In the genomic region with DNA sequence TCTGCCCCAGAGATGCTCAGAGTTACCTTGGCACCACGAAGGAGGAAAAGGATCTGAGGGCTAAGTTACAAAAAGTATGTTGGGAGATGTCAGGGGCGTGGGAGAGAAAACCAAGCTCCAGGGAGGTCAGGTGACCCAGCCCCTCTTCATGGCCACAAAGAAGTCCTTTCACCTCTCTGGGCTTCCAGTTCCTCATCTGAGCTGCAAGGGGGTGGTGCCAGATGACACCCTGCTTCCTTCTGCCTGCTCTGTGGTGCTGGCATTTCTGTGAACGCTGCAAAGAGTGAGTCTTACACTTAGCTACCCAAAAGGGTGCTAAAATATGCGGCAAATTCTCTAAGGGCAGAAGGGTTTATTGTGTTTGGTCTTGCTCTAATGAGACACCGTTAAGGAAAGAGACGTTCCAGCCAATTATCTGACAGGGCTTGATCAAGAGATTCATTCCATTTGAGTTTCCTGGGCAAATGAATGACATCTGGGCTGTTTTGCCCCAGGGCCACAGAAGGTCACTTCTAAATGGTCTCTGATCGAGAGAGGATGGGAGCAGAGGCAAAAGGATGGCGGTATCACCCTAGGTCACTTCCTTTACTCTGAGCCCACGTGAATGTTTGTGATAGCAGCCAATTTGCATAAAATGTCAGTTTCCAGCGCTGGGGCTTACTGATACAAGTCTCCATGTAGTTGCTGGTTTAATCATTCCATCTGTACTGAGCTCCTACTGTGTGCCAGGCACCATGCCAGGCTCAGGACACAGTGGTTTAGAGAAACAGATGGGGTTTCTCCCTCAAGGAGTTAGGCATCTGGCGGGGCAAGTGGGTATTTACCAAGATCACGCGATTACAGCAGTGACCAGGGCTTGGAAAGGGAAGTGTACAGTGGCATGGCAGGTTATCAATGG, we compare ENCODE assay signal across 12 cellular contexts.
DNase-seq lines count a peak whose midpoint lies in the region; ATAC-seq and TF ChIP-seq lines count a peak whose summit lies in the region.
"Had no signal": no experiment of that assay in that cellular context is flagged by ENCODE, and none has a peak within 500 bp of the region (broad histone marks: within the 10 kb centered on the region; RNA-seq: fewer than 3 reads in every experiment).

No MANE protein-coding gene starts in this region.

- TF ChIP-seq CTCF in SK-N-SH (IDR thresholded peaks at IDR 0.05), result no peak
- TF ChIP-seq CTCF in upper lobe of right lung (IDR thresholded peaks at IDR 0.05), result no peak
- TF ChIP-seq CTCF in lower leg skin (IDR thresholded peaks at IDR 0.05), result no peak

- H3K36me3 ChIP-seq in SK-N-SH (replicated peaks in 1 of 2; ENCODE audit: control insufficient read depth in 1 of 2, insufficient read depth in 2 of 2, low read length in 1 of 2) (peaks cover 13 to 40% of the 10 kb centered on the region in 2 experiments), upper lobe of right lung (peaks cover 23% of the 10 kb centered on the region)
- H3K36me3 ChIP-seq: colonic mucosa, HAP-1 had no signal

- H3K9me3 ChIP-seq in SK-N-SH (no peaks in the 10 kb centered on the region), upper lobe of right lung (no peaks in the 10 kb centered on the region)
- H3K9me3 ChIP-seq: colonic mucosa, HAP-1, thyroid gland had no signal

- H2AFZ ChIP-seq in SK-N-SH (ENCODE audit: low read depth), result no peak overlapping the region

- no peaks in the 10 kb centered on the region for H3K9me2 ChIP-seq in SK-N-SH

- H3K4me2 ChIP-seq in SK-N-SH, result no peak overlapping the region

- peaks cover 0 to 17% of the 10 kb centered on the region in 2 experiments; a peak in 1 of 4 replicates for H3K4me1 ChIP-seq in SK-N-SH (ENCODE audit: control insufficient read depth in 1 of 2, insufficient read depth in 2 of 2, low read depth in 1 of 2, low read length in 1 of 2)
- no peaks in the 10 kb centered on the region for H3K4me1 ChIP-seq in upper lobe of right lung
- H3K4me1 ChIP-seq: colonic mucosa, HAP-1 had no signal

- CTCF ChIA-PET in SK-N-SH (lab: Yijun Ruan, JAX), result interaction anchor here (0.8 to 1.5 kb wide), 4 partner anchors 11 to 120 kb away, joined by 3 to 5 read pairs (median 3); no protein-coding TSS in a partner anchor

- H3K4me3 ChIP-seq in SK-N-SH (ENCODE audit: low read depth in 2 of 2, low read length in 1 of 2), result no peak overlapping the region
- H3K4me3 ChIP-seq in upper lobe of right lung, result no peak overlapping the region
- no peak overlapping the region for H3K4me3 ChIP-seq in lower leg skin (ENCODE audit: low read depth, poor library complexity, severe bottlenecking)
- H3K4me3 ChIP-seq: colonic mucosa, HAP-1, skin epidermis, thyroid gland had no signal

- WGBS in SK-N-SH (ENCODE audit: low lambda C conversion rate), result 75% methylated on average over 12 of the region's 13 CpGs
- WGBS in lower leg skin, 2 donors, result 75 to 78% methylated on average over 13 of the region's 13 CpGs

- peak; percentile 75 for DNase-seq in SK-N-SH
- peak; percentile 61 for DNase-seq in SKM-1 treated with dmso at 0.1 percent for 144 hours (lab: John Stamatoyannopoulos, UW; ENCODE audit: unreplicated experiment)
- DNase-seq in hippocampal formation (lab: John Stamatoyannopoulos, UW), result peak; percentile 31 to 37
- DNase-seq in upper lobe of right lung, result no peak
- DNase-seq in RKO (ENCODE audit: low spot score), result no peak
- no peak for DNase-seq in lower leg skin (ENCODE audit: low spot score in 2 of 2)
- no peak for DNase-seq in 8988T
- DNase-seq: colonic mucosa, thyroid gland had no signal

- no peaks in the 10 kb centered on the region for H3F3A ChIP-seq in SK-N-SH (replicated peaks; ENCODE audit: insufficient read depth)

- H3K9ac ChIP-seq in SK-N-SH, result no peak overlapping the region

- intact Hi-C loops in upper lobe of right lung (cut with DNase I) (no loop called here), lower leg skin (cut with DNase I; ENCODE audit: low total_unique reads) (loop anchor here (2.0 kb wide), 1 partner anchor 41 kb away; no protein-coding TSS in a partner anchor)

- H3K27me3 ChIP-seq in SK-N-SH (ENCODE audit: insufficient read depth) (no peaks in the 10 kb centered on the region), upper lobe of right lung (no peaks in the 10 kb centered on the region)
- H3K27me3 ChIP-seq: colonic mucosa, thyroid gland had no signal

- no peak for TF ChIP-seq POLR2A in lower leg skin (IDR thresholded peaks at IDR 0.05)

- no peak for ATAC-seq in SK-N-SH treated with all-trans-retinoic acid at 6 μM for 48 hours
- peak; percentile 83 for ATAC-seq in upper lobe of right lung

- POLR2A ChIA-PET in SK-N-SH (lab: Yijun Ruan, JAX), result interaction anchor here (0.5 kb wide), 1 partner anchor 187 kb away, joined by 4 read pairs; no protein-coding TSS in a partner anchor

- peak in 1 of 2 experiments; percentile 46; a peak in 2 of 4 replicates for TF ChIP-seq EP300 in SK-N-SH (IDR thresholded peaks at IDR 0.05; ENCODE audit: borderline replicate concordance in 1 of 2, low read depth in 1 of 2, low read length in 1 of 2)

- TF ChIP-seq RAD21 in SK-N-SH (IDR thresholded peaks at IDR 0.05; ENCODE audit: low read length), result no peak

- H3K27ac ChIP-seq in SK-N-SH (ENCODE audit: low read depth in 2 of 2, low read length in 1 of 2) (peak overlapping the region in 1 of 2 experiments; percentile 67; a peak in 2 of 4 replicates), upper lobe of right lung (no peak overlapping the region)
- H3K27ac ChIP-seq: colonic mucosa had no signal

- H4K20me1 ChIP-seq in SK-N-SH (ENCODE audit: insufficient read depth), result no peaks in the 10 kb centered on the region

- H3K79me2 ChIP-seq in SK-N-SH (ENCODE audit: insufficient read depth), result no peaks in the 10 kb centered on the region

TF ChIP-seq in SK-N-SH, 30 proteins besides CTCF, POLR2A, EP300 and RAD21 (continues in another document):
- TF ChIP-seq GABPA (IDR thresholded peaks at IDR 0.05; ENCODE audit: low read depth) (no peak), ELF1 (IDR thresholded peaks at IDR 0.05) (no peak), RCOR1 (IDR thresholded peaks at IDR 0.05; ENCODE audit: low read length) (0 out of 2 replicates have a peak, but pooled peaks have one; percentile 20), MXI1 (IDR thresholded peaks at IDR 0.05; ENCODE audit: low read depth, low read length) (no peak)
- TF ChIP-seq, protein P1, sequence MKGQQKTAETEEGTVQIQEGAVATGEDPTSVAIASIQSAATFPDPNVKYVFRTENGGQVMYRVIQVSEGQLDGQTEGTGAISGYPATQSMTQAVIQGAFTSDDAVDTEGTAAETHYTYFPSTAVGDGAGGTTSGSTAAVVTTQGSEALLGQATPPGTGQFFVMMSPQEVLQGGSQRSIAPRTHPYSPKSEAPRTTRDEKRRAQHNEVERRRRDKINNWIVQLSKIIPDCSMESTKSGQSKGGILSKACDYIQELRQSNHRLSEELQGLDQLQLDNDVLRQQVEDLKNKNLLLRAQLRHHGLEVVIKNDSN (IDR thresholded peaks at IDR 0.05; ENCODE audit: borderline replicate concordance, low read depth), result no peak
- TF ChIP-seq, protein P2, sequence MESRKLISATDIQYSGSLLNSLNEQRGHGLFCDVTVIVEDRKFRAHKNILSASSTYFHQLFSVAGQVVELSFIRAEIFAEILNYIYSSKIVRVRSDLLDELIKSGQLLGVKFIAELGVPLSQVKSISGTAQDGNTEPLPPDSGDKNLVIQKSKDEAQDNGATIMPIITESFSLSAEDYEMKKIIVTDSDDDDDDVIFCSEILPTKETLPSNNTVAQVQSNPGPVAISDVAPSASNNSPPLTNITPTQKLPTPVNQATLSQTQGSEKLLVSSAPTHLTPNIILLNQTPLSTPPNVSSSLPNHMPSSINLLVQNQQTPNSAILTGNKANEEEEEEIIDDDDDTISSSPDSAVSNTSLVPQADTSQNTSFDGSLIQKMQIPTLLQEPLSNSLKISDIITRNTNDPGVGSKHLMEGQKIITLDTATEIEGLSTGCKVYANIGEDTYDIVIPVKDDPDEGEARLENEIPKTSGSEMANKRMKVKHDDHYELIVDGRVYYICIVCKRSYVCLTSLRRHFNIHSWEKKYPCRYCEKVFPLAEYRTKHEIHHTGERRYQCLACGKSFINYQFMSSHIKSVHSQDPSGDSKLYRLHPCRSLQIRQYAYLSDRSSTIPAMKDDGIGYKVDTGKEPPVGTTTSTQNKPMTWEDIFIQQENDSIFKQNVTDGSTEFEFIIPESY (IDR thresholded peaks at IDR 0.05; ENCODE audit: borderline replicate concordance, low read depth), result no peak

TF ChIP-seq in SK-N-SH treated with all-trans-retinoic acid at 6 μM for 48 hours, 23 proteins besides CTCF, POLR2A, EP300 and RAD21 (continues in another document):
- TF ChIP-seq ZNF565 (CRISPR knock-in tag; conservative IDR thresholded peaks at IDR 0.05; ENCODE audit: low read depth) (no peak), ZFP3 (CRISPR knock-in tag; IDR thresholded peaks at IDR 0.05) (no peak), ZC3H10 (CRISPR knock-in tag; IDR thresholded peaks at IDR 0.05) (no peak), BACH2 (CRISPR knock-in tag; IDR thresholded peaks at IDR 0.05; ENCODE audit: borderline replicate concordance) (no peak)
- TF ChIP-seq, protein P3, sequence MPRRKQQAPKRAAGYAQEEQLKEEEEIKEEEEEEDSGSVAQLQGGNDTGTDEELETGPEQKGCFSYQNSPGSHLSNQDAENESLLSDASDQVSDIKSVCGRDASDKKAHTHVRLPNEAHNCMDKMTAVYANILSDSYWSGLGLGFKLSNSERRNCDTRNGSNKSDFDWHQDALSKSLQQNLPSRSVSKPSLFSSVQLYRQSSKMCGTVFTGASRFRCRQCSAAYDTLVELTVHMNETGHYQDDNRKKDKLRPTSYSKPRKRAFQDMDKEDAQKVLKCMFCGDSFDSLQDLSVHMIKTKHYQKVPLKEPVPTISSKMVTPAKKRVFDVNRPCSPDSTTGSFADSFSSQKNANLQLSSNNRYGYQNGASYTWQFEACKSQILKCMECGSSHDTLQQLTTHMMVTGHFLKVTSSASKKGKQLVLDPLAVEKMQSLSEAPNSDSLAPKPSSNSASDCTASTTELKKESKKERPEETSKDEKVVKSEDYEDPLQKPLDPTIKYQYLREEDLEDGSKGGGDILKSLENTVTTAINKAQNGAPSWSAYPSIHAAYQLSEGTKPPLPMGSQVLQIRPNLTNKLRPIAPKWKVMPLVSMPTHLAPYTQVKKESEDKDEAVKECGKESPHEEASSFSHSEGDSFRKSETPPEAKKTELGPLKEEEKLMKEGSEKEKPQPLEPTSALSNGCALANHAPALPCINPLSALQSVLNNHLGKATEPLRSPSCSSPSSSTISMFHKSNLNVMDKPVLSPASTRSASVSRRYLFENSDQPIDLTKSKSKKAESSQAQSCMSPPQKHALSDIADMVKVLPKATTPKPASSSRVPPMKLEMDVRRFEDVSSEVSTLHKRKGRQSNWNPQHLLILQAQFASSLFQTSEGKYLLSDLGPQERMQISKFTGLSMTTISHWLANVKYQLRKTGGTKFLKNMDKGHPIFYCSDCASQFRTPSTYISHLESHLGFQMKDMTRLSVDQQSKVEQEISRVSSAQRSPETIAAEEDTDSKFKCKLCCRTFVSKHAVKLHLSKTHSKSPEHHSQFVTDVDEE (CRISPR knock-in tag; IDR thresholded peaks at IDR 0.05), result no peak

Comparison
In these comparisons a context has a peak if more than half of its experiments do, and no peak if none do; other contexts are left out.
1. DNase-seq: peak in SK-N-SH (single experiment), SKM-1 treated with dmso at 0.1 percent for 144 hours (single experiment) and hippocampal formation (2 of 2); none in upper lobe of right lung (single experiment), RKO (single experiment), lower leg skin (0 of 2) and 8988T (single experiment).